In genomic region chr11:1570896-1571759, GRCh38 we compare ENCODE assay signal across 9 cellular contexts. TPM values are rescaled to one million over a fixed set of nuclear protein-coding genes. Genes with fewer than 3 reads are reported as not detected.
DNase-seq lines count a peak whose midpoint lies in the region; TF ChIP-seq lines count a peak whose summit lies in the region.
"Had no signal": no experiment of that assay in that cellular context is flagged by ENCODE, and none has a peak within 500 bp of the region (broad histone marks: within the 10 kb centered on the region; RNA-seq: fewer than 3 reads in every experiment).

No MANE protein-coding gene starts in this region.

- no peaks in the 10 kb centered on the region for H3K27me3 ChIP-seq in testis

- intact Hi-C loops in testis (cut with DNase I; ENCODE audit: low total_unique reads) = no loop called here

- TF ChIP-seq POLR2A in testis (IDR thresholded peaks at IDR 0.05) = no peak

- H3K4me1 ChIP-seq in testis = peaks cover 18% of the 10 kb centered on the region

- no peaks in the 10 kb centered on the region for H3K9me3 ChIP-seq in testis

- peak; percentile 9 for DNase-seq in activated CD4-positive, alpha-beta T cell treated with anti-CD3 and anti-CD28 coated beads for 1 hour
- DNase-seq in activated CD4-positive, alpha-beta T cell treated with anti-CD3 and anti-CD28 coated beads, Interleukin-2, amount 50 U/mL, for 48 hours = no peak
- DNase-seq in left kidney (ENCODE audit: low read depth, low spot score) (peak; percentile 57), testis (no peak), hippocampal formation (lab: John Stamatoyannopoulos, UW) (no peak), GM19240 (ENCODE audit: insufficient read length, low spot score) (no peak)
- no peak for DNase-seq in NK-92 treated with Interleukin-12 subunit alpha and Interleukin-12 subunit beta, amount 100 ng/mL, for 24 hours (lab: John Stamatoyannopoulos, UW)

- peak overlapping the region; percentile 85 for H3K27ac ChIP-seq in angular gyrus (ENCODE audit: low read depth, low read length)
- H3K27ac ChIP-seq in testis = peak overlapping the region in 1 of 2 donors; percentile 61

- WGBS in testis, 2 donors = 12 to 60% methylated on average over 3 to 48 of the region's 58 CpGs

- peak overlapping the region; percentile 50 to 65 for H3K4me3 ChIP-seq in testis

- no peak for TF ChIP-seq CTCF in testis (IDR thresholded peaks at IDR 0.05)

- no peaks in the 10 kb centered on the region for H3K36me3 ChIP-seq in testis (ENCODE audit: low read depth, missing control alignments)

RNA-seq across cellular contexts. Expression of gene DUSP8, which starts 0.9 kb away (rescaled TPM):
- 10 to 100 TPM in 1 of 2 donors, 1 to 10 TPM in 1; 8.5 to 14.4 TPM for total RNA-seq in testis
- 7.0 TPM for polyA plus RNA-seq in testis (ENCODE audit: insufficient read depth, low read depth, low replicate concordance)

RNA-seq across cellular contexts. Expression of gene KRTAP5-1, which starts 14.0 kb away (rescaled TPM):
- not detected for total RNA-seq in testis
- polyA plus RNA-seq in testis (ENCODE audit: insufficient read depth, low read depth, low replicate concordance) = not detected
- total RNA-seq: activated CD8-positive, alpha-beta memory T cell treated with anti-CD3 and anti-CD28 coated beads for 36 hours had no signal

RNA-seq across cellular contexts. Expression of gene KRTAP5-2, which starts 27.0 kb away (rescaled TPM):
- not detected for total RNA-seq in testis
- polyA plus RNA-seq in testis (ENCODE audit: insufficient read depth, low read depth, low replicate concordance) = not detected
- total RNA-seq: activated CD8-positive, alpha-beta memory T cell treated with anti-CD3 and anti-CD28 coated beads for 36 hours had no signal

RNA-seq across cellular contexts. Expression of gene KRTAP5-3, which starts 37.1 kb away (rescaled TPM):
- not detected for total RNA-seq in testis
- polyA plus RNA-seq in testis (ENCODE audit: insufficient read depth, low read depth, low replicate concordance) = not detected
- total RNA-seq: activated CD8-positive, alpha-beta memory T cell treated with anti-CD3 and anti-CD28 coated beads for 36 hours had no signal

RNA-seq across cellular contexts. Expression of gene KRTAP5-4, which starts 50.8 kb away (rescaled TPM):
- total RNA-seq in testis = not detected
- polyA plus RNA-seq in testis (ENCODE audit: insufficient read depth, low read depth, low replicate concordance) = not detected
- total RNA-seq: activated CD8-positive, alpha-beta memory T cell treated with anti-CD3 and anti-CD28 coated beads for 36 hours had no signal

Comparison
In these comparisons a context has a peak if more than half of its experiments do, and no peak if none do; other contexts are left out.
1. DNase-seq: peak in activated CD4-positive, alpha-beta T cell treated with anti-CD3 and anti-CD28 coated beads for 1 hour (single experiment) and left kidney (single experiment); none in activated CD4-positive, alpha-beta T cell treated with anti-CD3 and anti-CD28 coated beads, Interleukin-2, amount 50 U/mL, for 48 hours (0 of 2), testis (single experiment), hippocampal formation (0 of 2), GM19240 (single experiment) and NK-92 treated with Interleukin-12 subunit alpha and Interleukin-12 subunit beta, amount 100 ng/mL, for 24 hours (single experiment).